27 cellular contexts compared by ENCODE assay signal in genomic region chr11:135019343-135019742, GRCh38.
"Had no signal": no experiment of that assay in that cellular context is flagged by ENCODE, and none has a peak within 500 bp of the region (broad histone marks: within the 10 kb centered on the region; RNA-seq: fewer than 3 reads in every experiment).

No MANE protein-coding gene starts in this region.

- ATAC-seq: stimulated activated effector memory CD8-positive, alpha-beta T cell treated with anti-CD3 and anti-CD28 coated beads, Interleukin-12 subunit alpha, Interleukin-12 subunit beta, amount 100 ng/mL, for 72 hours; stimulated activated memory B cell treated with anti-CD40 and anti-IgM and Interleukin-4, amounts not matched to agents 10 μg/mL and 1 μg/mL and 100 μg/mL, for 72 hours; stimulated activated naive B cell treated with anti-CD40 and anti-IgM and Interleukin-4, amounts not matched to agents 10 μg/mL and 1 μg/mL and 100 μg/mL, for 72 hours had no signal

- H3K27me3 Mint-ChIP-seq: stimulated activated naive CD8-positive, alpha-beta T cell treated with anti-CD3 and anti-CD28 coated beads, Interleukin-15, Interleukin-2, amounts not matched to agents 100 ng/mL and 50 ng/mL, for 24 hours had no signal

- H3K27ac ChIP-seq: stomach, suprapubic skin, testis, thoracic aorta, thyroid gland, tibial artery, tibial nerve, transverse colon, upper lobe of left lung, upper lobe of right lung, uterus, vagina had no signal

- H3K4me1 ChIP-seq: stomach, suprapubic skin, testis, thyroid gland, tibial artery, tibial nerve, transverse colon, upper lobe of left lung, upper lobe of right lung, uterus, vagina had no signal

- H3K27ac Mint-ChIP-seq: stimulated activated effector memory CD8-positive, alpha-beta T cell treated with anti-CD3 and anti-CD28 coated beads, Interleukin-12 subunit alpha, Interleukin-12 subunit beta, amount 100 ng/mL, for 72 hours; stimulated activated memory B cell treated with anti-CD40 and anti-IgM and Interleukin-4, amounts not matched to agents 10 μg/mL and 1 μg/mL and 100 μg/mL, for 72 hours; stimulated activated naive B cell treated with anti-CD40 and anti-IgM and Interleukin-4, amounts not matched to agents 10 μg/mL and 1 μg/mL and 100 μg/mL, for 72 hours; stimulated activated naive CD8-positive, alpha-beta T cell treated with anti-CD3 and anti-CD28 coated beads, Interleukin-15, Interleukin-2, amounts not matched to agents 100 ng/mL and 50 ng/mL, for 24 hours; type B pancreatic cell had no signal

- DNase-seq: stimulated activated CD4-positive, alpha-beta T cell treated with anti-CD3 and anti-CD28 coated beads, Interleukin-2, amount 100 ng/mL, for 24 hours; stimulated activated CD4-positive, alpha-beta T cell treated with anti-CD3 and anti-CD28 coated beads, Interleukin-2, amount 100 ng/mL, for 48 hours; stimulated activated CD4-positive, alpha-beta T cell treated with anti-CD3 and anti-CD28 coated beads, Interleukin-4, amount 100 ng/mL, for 1 hour; stimulated activated CD4-positive, alpha-beta T cell treated with anti-CD3 and anti-CD28 coated beads, Interleukin-4, amount 100 ng/mL, for 24 hours; stimulated activated CD4-positive, alpha-beta T cell treated with anti-CD3 and anti-CD28 coated beads, Interleukin-4, amount 100 ng/mL, for 4 hours; stimulated activated CD8-positive, alpha-beta memory T cell treated with anti-CD3 and anti-CD28 coated beads, Interleukin-4, amount 100 ng/mL, for 48 hours; stimulated activated naive B cell treated with anti-CD40 and anti-IgM and Interleukin-4, amounts not matched to agents 10 μg/mL and 1 μg/mL and 100 μg/mL, for 72 hours; stimulated activated naive CD4-positive, alpha-beta T cell; stimulated activated naive CD4-positive, alpha-beta T cell treated with Interleukin-2 at 50 U/mL for 16 hours; stomach; substantia nigra; testis; thyroid gland; tibial artery; transverse colon; trophoblast cell; upper lobe of left lung; upper lobe of right lung; uterus had no signal

- H3K9me3 ChIP-seq: stomach, suprapubic skin, testis, thoracic aorta, thyroid gland, tibial artery, tibial nerve, transverse colon, upper lobe of left lung, upper lobe of right lung, uterus, vagina had no signal

- H3K27me3 ChIP-seq: suprapubic skin, testis, thyroid gland, tibial nerve, upper lobe of left lung, upper lobe of right lung, uterus, vagina had no signal

- H3K4me3 Mint-ChIP-seq: stimulated activated effector memory CD8-positive, alpha-beta T cell treated with anti-CD3 and anti-CD28 coated beads, Interleukin-12 subunit alpha, Interleukin-12 subunit beta, amount 100 ng/mL, for 72 hours; stimulated activated memory B cell treated with anti-CD40 and anti-IgM and Interleukin-4, amounts not matched to agents 10 μg/mL and 1 μg/mL and 100 μg/mL, for 72 hours; stimulated activated naive B cell treated with anti-CD40 and anti-IgM and Interleukin-4, amounts not matched to agents 10 μg/mL and 1 μg/mL and 100 μg/mL, for 72 hours; stimulated activated naive CD8-positive, alpha-beta T cell treated with anti-CD3 and anti-CD28 coated beads, Interleukin-15, Interleukin-2, amounts not matched to agents 100 ng/mL and 50 ng/mL, for 24 hours; type B pancreatic cell had no signal

- H3K36me3 ChIP-seq: stomach, suprapubic skin, thoracic aorta, thyroid gland, tibial artery, tibial nerve, transverse colon, upper lobe of left lung, upper lobe of right lung, uterus, vagina had no signal

- H3K4me1 Mint-ChIP-seq: stimulated activated effector memory CD8-positive, alpha-beta T cell treated with anti-CD3 and anti-CD28 coated beads, Interleukin-12 subunit alpha, Interleukin-12 subunit beta, amount 100 ng/mL, for 72 hours; stimulated activated memory B cell treated with anti-CD40 and anti-IgM and Interleukin-4, amounts not matched to agents 10 μg/mL and 1 μg/mL and 100 μg/mL, for 72 hours; stimulated activated naive B cell treated with anti-CD40 and anti-IgM and Interleukin-4, amounts not matched to agents 10 μg/mL and 1 μg/mL and 100 μg/mL, for 72 hours had no signal

- H3K9me3 Mint-ChIP-seq: stimulated activated effector memory CD8-positive, alpha-beta T cell treated with anti-CD3 and anti-CD28 coated beads, Interleukin-12 subunit alpha, Interleukin-12 subunit beta, amount 100 ng/mL, for 72 hours; stimulated activated memory B cell treated with anti-CD40 and anti-IgM and Interleukin-4, amounts not matched to agents 10 μg/mL and 1 μg/mL and 100 μg/mL, for 72 hours; stimulated activated naive CD8-positive, alpha-beta T cell treated with anti-CD3 and anti-CD28 coated beads, Interleukin-15, Interleukin-2, amounts not matched to agents 100 ng/mL and 50 ng/mL, for 24 hours had no signal

- H3K4me3 ChIP-seq: stomach, suprapubic skin, testis, thoracic aorta, thyroid gland, tibial artery, tibial nerve, transverse colon, upper lobe of left lung, upper lobe of right lung, uterus, vagina had no signal
